Comparison of ENCODE assay signal across 19 cellular contexts in the genomic region with DNA sequence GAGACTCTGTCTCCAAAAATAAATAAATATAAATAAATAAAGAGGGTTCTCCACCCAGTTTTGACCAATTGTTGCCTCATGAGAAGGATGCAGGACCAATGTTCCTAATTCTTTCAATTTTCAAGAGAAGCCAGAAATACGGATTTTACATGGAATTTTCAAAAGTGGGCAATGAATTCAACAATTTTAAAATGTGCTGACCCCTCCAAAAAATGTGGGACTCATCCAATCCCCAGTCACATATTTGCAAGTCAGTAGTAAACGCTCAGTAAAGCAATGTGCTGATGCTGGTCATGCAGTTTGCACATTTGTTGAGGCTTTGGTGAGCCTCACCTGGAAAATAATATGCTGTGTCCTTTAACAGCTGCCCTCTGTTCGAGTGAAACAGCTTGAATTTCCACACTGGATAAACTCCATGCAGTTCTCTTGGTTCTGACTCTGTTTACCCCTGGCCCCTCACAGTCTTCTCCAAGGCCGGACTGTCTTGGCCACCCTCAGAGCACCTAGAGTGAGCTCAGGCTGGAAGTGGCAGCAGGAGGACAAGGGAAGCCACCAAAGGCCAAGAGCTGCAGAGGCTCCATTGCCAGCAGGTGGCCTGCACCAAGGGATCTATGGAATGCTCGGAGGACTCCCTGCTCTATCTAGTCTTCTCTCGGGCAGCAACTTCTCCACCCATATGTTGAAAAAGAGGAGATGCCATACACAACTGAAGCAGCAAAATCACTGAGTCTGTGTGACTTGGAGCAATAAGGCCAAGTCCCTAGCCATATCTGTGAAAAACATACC.
DNase-seq lines count a peak whose midpoint lies in the region; ATAC-seq, FAIRE-seq and TF ChIP-seq lines count a peak whose summit lies in the region.
"Had no signal": no experiment of that assay in that cellular context is flagged by ENCODE, and none has a peak within 500 bp of the region (broad histone marks: within the 10 kb centered on the region; RNA-seq: fewer than 3 reads in every experiment).

No MANE protein-coding gene starts in this region.

- H2AK9ac ChIP-seq in IMR-90 (replicated peaks; ENCODE audit: low read depth, low read length, poor library complexity): no peak overlapping the region

- H4K20me1 ChIP-seq in IMR-90 (ENCODE audit: insufficient read depth, low read length) (no peaks in the 10 kb centered on the region), neural progenitor cell (ENCODE audit: low read depth) (no peaks in the 10 kb centered on the region)

- H3K79me2 ChIP-seq in neural progenitor cell (ENCODE audit: low read depth): no peaks in the 10 kb centered on the region

- H3K4me2 ChIP-seq in IMR-90 (ENCODE audit: low read depth, low read length): no peak overlapping the region
- H3K4me2 ChIP-seq in neural progenitor cell: no peak overlapping the region

- H3K9me3 ChIP-seq in IMR-90 (ENCODE audit: control insufficient read depth, insufficient read depth, low read length): no peaks in the 10 kb centered on the region
- H3K9me3 ChIP-seq in neural progenitor cell (ENCODE audit: low read depth): no peaks in the 10 kb centered on the region

- no peak overlapping the region for H3K4ac ChIP-seq in IMR-90 (ENCODE audit: low read depth, low read length)

- no peak overlapping the region for H2AK5ac ChIP-seq in IMR-90 (ENCODE audit: low read depth, low read length)

- peak overlapping the region; percentile 58 for H3K27ac Mint-ChIP-seq in neural progenitor cell
- H3K27ac Mint-ChIP-seq: T-cell had no signal

- H3K27me3 ChIP-seq in IMR-90 (ENCODE audit: control insufficient read depth, insufficient read depth, low read length): peaks cover 63% of the 10 kb centered on the region
- H3K27me3 ChIP-seq in bronchial epithelial cell (ENCODE audit: control insufficient read depth, insufficient read depth, low read length): peaks cover 32% of the 10 kb centered on the region
- no peaks in the 10 kb centered on the region for H3K27me3 ChIP-seq in neural progenitor cell

- TF ChIP-seq CTCF in IMR-90 (conservative IDR thresholded peaks at IDR 0.05; ENCODE audit: low read depth, low read length): no peak
- peak; percentile 13 for TF ChIP-seq CTCF in bronchial epithelial cell (IDR thresholded peaks at IDR 0.05; ENCODE audit: insufficient read depth, low read length, severe bottlenecking)
- no peak for TF ChIP-seq CTCF in neural progenitor cell (IDR thresholded peaks at IDR 0.05)

- intact Hi-C loops in IMR-90 (cut with micrococcal nuclease): no loop called here

- no peak for TF ChIP-seq RAD21 in IMR-90 (IDR thresholded peaks at IDR 0.05; ENCODE audit: low read length)

- H2BK120ac ChIP-seq in IMR-90 (ENCODE audit: low read depth, low read length): no peak overlapping the region

- no peak for TF ChIP-seq POLR2A in IMR-90 (IDR thresholded peaks at IDR 0.05; ENCODE audit: low read depth, low read length)

- peak; percentile 13 for FAIRE-seq in bronchial epithelial cell (lab: Jason Lieb, UNC)
- FAIRE-seq: G401.6 had no signal

- H4K5ac ChIP-seq in IMR-90 (ENCODE audit: low read depth, low read length): no peak overlapping the region

- H3K4me1 ChIP-seq in IMR-90 (ENCODE audit: control insufficient read depth, insufficient read depth, low read length): no peaks in the 10 kb centered on the region
- H3K4me1 ChIP-seq in neural progenitor cell: no peaks in the 10 kb centered on the region
- H3K4me1 ChIP-seq: HAP-1 had no signal

- no peak overlapping the region for H3K23ac ChIP-seq in IMR-90 (ENCODE audit: low read depth, low read length)

- BruUV-seq in IMR-90 (replicated peaks; lab: Mats Ljungman, UMichigan): no TSS peak

- CTCF ChIA-PET in IMR-90 (lab: Yijun Ruan, JAX): no interaction called here

- no peak overlapping the region for H3K14ac ChIP-seq in IMR-90 (replicated peaks; ENCODE audit: low read depth, low read length)

- H2BK5ac ChIP-seq in IMR-90 (ENCODE audit: low read depth, low read length, poor library complexity, severe bottlenecking): no peak overlapping the region

- no peaks in the 10 kb centered on the region for H3K36me3 Mint-ChIP-seq in neural progenitor cell
- H3K36me3 Mint-ChIP-seq: T-cell had no signal

- in situ Hi-C loops in IMR-90 (cut with MboI; ENCODE audit: low sequenced_read_pairs): no loop called here
- in situ Hi-C loops in KBM-7 (cut with MboI; ENCODE audit: low pct_unique_long_range_greater_than_20kb, low sequenced_read_pairs): no loop called here

- H3K79me1 ChIP-seq in IMR-90 (ENCODE audit: low read depth in 1 of 2, low read length in 2 of 2): no peaks in the 10 kb centered on the region

- peak overlapping the region; percentile 33 for H3K4me3 Mint-ChIP-seq in neural progenitor cell
- H3K4me3 Mint-ChIP-seq: CD14-positive monocyte, T-cell had no signal

- H3K27ac ChIP-seq in IMR-90 (ENCODE audit: insufficient read depth, low read length): no peak overlapping the region
- no peak overlapping the region for H3K27ac ChIP-seq in neural progenitor cell

- H4K91ac ChIP-seq in IMR-90 (ENCODE audit: insufficient read depth, low read depth, low read length): no peak overlapping the region

- H2BK20ac ChIP-seq in IMR-90 (ENCODE audit: low read depth, low read length): no peak overlapping the region

- H3K9ac ChIP-seq in IMR-90 (ENCODE audit: low read depth, low read length) (no peak overlapping the region), neural progenitor cell (no peak overlapping the region)

- no peaks in the 10 kb centered on the region for H3K36me3 ChIP-seq in IMR-90 (ENCODE audit: control insufficient read depth, insufficient read depth, low read length)
- no peaks in the 10 kb centered on the region for H3K36me3 ChIP-seq in bronchial epithelial cell (ENCODE audit: control insufficient read depth, insufficient read depth, low read length)
- no peaks in the 10 kb centered on the region for H3K36me3 ChIP-seq in neural progenitor cell
- H3K36me3 ChIP-seq: HAP-1 had no signal

- POLR2A ChIA-PET in IMR-90 (lab: Charles Lee; ENCODE audit: unreplicated experiment): no interaction called here

- H3F3A ChIP-seq in neural progenitor cell (ENCODE audit: low read depth): no peaks in the 10 kb centered on the region

- H3K4me1 Mint-ChIP-seq in neural progenitor cell: peaks cover 17% of the 10 kb centered on the region

- WGBS in IMR-90 (ENCODE audit: extremely low coverage in 2 of 2, insufficient read length in 1 of 2), 2 experiments: 58% methylated on average over 2 of the region's 6 CpGs; no CpG with 5 or more reads in 1 of the 2 experiments

- no peaks in the 10 kb centered on the region for H3K9me1 ChIP-seq in IMR-90 (ENCODE audit: insufficient read depth, low read length)

- dilution Hi-C loops in IMR-90 (cut with HindIII; ENCODE audit: low sequenced_read_pairs, unreplicated experiment): no loop called here

- no peak overlapping the region for H4K8ac ChIP-seq in IMR-90 (ENCODE audit: low read depth in 2 of 2, low read length in 2 of 2)

- ATAC-seq in IMR-90 (ENCODE audit: low read depth) (no peak), HG02970 (IDR thresholded peaks at IDR 0.05; ENCODE audit: low FRiP score, unreplicated experiment) (no peak)
- ATAC-seq: SK-N-SH treated with all-trans-retinoic acid at 6 μM for 48 hours, T-cell had no signal

- H2BK15ac ChIP-seq in IMR-90 (ENCODE audit: low read depth, low read length): no peak overlapping the region

- H3K56ac ChIP-seq in IMR-90 (ENCODE audit: extremely low read depth, insufficient read depth, low read length): no peak overlapping the region

- H3K18ac ChIP-seq in IMR-90 (ENCODE audit: low read depth, low read length): no peak overlapping the region

- DNase-seq in COLO668 (lab: John Stamatoyannopoulos, UW; ENCODE audit: unreplicated experiment) (peak; percentile 20), IMR-90 (no peak), bronchial epithelial cell (ENCODE audit: low read depth) (no peak), neural progenitor cell (ENCODE audit: low spot score) (no peak), KBM-7 (no peak), iPS-NIHi7 (ENCODE audit: extremely low spot score) (no peak)
- DNase-seq: AML-193, KG1, NCI-H2029, NCI-H2171, OCI-M1, RPMI8226, SHP77 treated with DMSO at 0.1 percent for 48 hours, T-cell had no signal

- no peak overlapping the region for H2AFZ ChIP-seq in IMR-90 (replicated peaks; ENCODE audit: low read length, poor library complexity)
- no peak overlapping the region for H2AFZ ChIP-seq in neural progenitor cell (replicated peaks)

- H3K4me3 ChIP-seq in IMR-90 (ENCODE audit: insufficient read depth, low read depth, low read length): no peak overlapping the region
- no peak overlapping the region for H3K4me3 ChIP-seq in bronchial epithelial cell (ENCODE audit: low read depth, low read length)
- H3K4me3 ChIP-seq in neural progenitor cell: no peak overlapping the region
- H3K4me3 ChIP-seq: HAP-1 had no signal

- H3K9me3 Mint-ChIP-seq in neural progenitor cell: peaks cover 6% of the 10 kb centered on the region

- peaks cover 4% of the 10 kb centered on the region for H3K27me3 Mint-ChIP-seq in neural progenitor cell (ENCODE audit: insufficient read depth, low read depth)
- H3K27me3 Mint-ChIP-seq: T-cell had no signal

TF ChIP-seq in IMR-90, 13 proteins besides CTCF, POLR2A, EP300 and RAD21:
- TF ChIP-seq RFX5 (IDR thresholded peaks at IDR 0.05; ENCODE audit: low read depth, low read length) (no peak), MAZ (IDR thresholded peaks at IDR 0.05; ENCODE audit: borderline replicate concordance, low read depth, low read length) (no peak), SMC3 (IDR thresholded peaks at IDR 0.05; ENCODE audit: low read depth, low read length) (no peak), CHD1 (IDR thresholded peaks at IDR 0.05; ENCODE audit: low read depth, low read length) (no peak), RCOR1 (IDR thresholded peaks at IDR 0.05; ENCODE audit: insufficient replicate concordance, low read length) (no peak), MAFK (IDR thresholded peaks at IDR 0.05; ENCODE audit: low read depth, low read length) (0 out of 2 replicates have a peak, but pooled peaks have one; percentile 29), FOS (IDR thresholded peaks at IDR 0.05; ENCODE audit: low read depth, low read length) (no peak), ELK1 (IDR thresholded peaks at IDR 0.05; ENCODE audit: borderline replicate concordance, low read depth, low read length) (no peak)
